Comparison of ENCODE assay signal across 8 cellular contexts in the genomic region with DNA sequence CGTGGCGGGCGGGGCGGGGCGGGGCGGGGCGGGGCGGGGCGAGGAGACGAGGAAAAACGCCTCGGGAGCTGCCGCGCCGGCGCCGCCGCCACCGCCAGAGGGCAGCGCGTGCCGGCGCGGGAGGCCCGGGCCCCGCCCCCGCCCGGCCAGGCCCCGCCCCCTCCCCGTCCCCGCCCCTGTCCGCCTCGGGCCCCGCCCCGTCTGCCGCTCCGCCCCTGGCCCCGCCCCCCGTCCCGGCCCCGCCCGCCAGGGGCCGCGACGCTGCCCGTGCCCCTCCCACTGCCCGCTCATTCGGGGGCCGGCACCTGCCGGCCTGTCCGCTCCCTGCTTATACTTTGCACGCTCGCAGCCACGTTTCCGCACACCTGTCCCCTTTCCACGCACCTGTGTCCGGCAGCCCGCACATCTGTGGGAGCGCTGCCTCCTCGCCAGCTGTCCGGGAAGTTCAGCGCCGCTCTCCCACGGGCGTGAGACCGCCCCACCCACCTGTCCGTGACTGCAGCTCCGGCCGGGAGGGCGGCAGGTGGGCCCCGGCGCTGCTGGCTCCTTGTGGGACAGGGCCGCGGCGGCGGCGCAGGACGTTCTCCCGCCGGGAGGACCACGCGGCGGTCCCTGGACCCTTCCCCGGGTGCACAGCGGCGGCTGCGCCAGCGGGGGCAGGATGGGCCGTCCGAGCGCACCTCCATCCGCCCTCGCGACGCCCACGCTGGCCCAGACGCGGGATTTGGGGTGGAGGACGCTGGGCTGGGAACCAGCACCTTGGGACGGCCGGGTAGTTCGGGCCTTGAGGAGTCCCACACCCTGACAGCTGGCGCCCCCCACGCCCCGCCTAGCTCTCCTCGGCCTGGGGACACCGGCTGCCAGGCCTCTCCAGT. TPM values are rescaled to one million over a fixed set of nuclear protein-coding genes. Genes with fewer than 3 reads are reported as not detected.
DNase-seq lines count a peak whose midpoint lies in the region; ATAC-seq and TF ChIP-seq lines count a peak whose summit lies in the region.

No MANE protein-coding gene starts in this region.

- H3K9me3 ChIP-seq in upper lobe of right lung = no peaks in the 10 kb centered on the region

- intact Hi-C loops in left cardiac atrium (cut with DNase I) (no loop called here), posterior vena cava (cut with DNase I) (loop anchor here in 1 of 2 donors (2.0 kb wide), 1 partner anchor 73 kb away; no protein-coding TSS in a partner anchor), upper lobe of right lung (cut with DNase I) (no loop called here)

- H3K27ac Mint-ChIP-seq in activated naive CD8-positive, alpha-beta T cell treated with anti-CD3 and anti-CD28 coated beads for 36 hours = peak overlapping the region; percentile 71

- no peak for TF ChIP-seq CTCF in upper lobe of right lung (IDR thresholded peaks at IDR 0.05)

- H3K27me3 Mint-ChIP-seq in activated naive CD8-positive, alpha-beta T cell treated with anti-CD3 and anti-CD28 coated beads for 36 hours = peaks cover 35% of the 10 kb centered on the region

- H3K4me1 ChIP-seq in upper lobe of right lung = peaks cover 19% of the 10 kb centered on the region

- H3K4me1 Mint-ChIP-seq in activated naive CD8-positive, alpha-beta T cell treated with anti-CD3 and anti-CD28 coated beads for 36 hours = peaks cover 10% of the 10 kb centered on the region

- H3K9me3 Mint-ChIP-seq in activated naive CD8-positive, alpha-beta T cell treated with anti-CD3 and anti-CD28 coated beads for 36 hours = no peaks in the 10 kb centered on the region

- H3K27ac ChIP-seq in upper lobe of right lung = peak overlapping the region; percentile 65

- H3K36me3 Mint-ChIP-seq in activated naive CD8-positive, alpha-beta T cell treated with anti-CD3 and anti-CD28 coated beads for 36 hours = no peaks in the 10 kb centered on the region

- H3K4me3 Mint-ChIP-seq in activated naive CD8-positive, alpha-beta T cell treated with anti-CD3 and anti-CD28 coated beads for 36 hours = peak overlapping the region; percentile 73

- peak; percentile 33 for ATAC-seq in HG03097 (IDR thresholded peaks at IDR 0.05; ENCODE audit: low FRiP score, unreplicated experiment)
- ATAC-seq in left cardiac atrium = peak; percentile 78 to 82
- ATAC-seq in upper lobe of right lung = peak; percentile 83

- peaks cover 20% of the 10 kb centered on the region for H3K27me3 ChIP-seq in upper lobe of right lung

- H3K36me3 ChIP-seq in upper lobe of right lung = no peaks in the 10 kb centered on the region

- peak overlapping the region; percentile 69 for H3K4me3 ChIP-seq in upper lobe of right lung

- DNase-seq in NCI-H1092 treated with DMSO at 0.1 percent for 48 hours (lab: John Stamatoyannopoulos, UW) (peak; percentile 10), NCI-H1092 (lab: John Stamatoyannopoulos, UW) (no peak), SKM-1 (lab: John Stamatoyannopoulos, UW; ENCODE audit: unreplicated experiment) (peak; percentile 75), left cardiac atrium (peak; percentile 71), posterior vena cava (ENCODE audit: low spot score) (peak; percentile 90), upper lobe of right lung (peak; percentile 89)
- peak; percentile 80 for DNase-seq in activated naive CD8-positive, alpha-beta T cell treated with anti-CD3 and anti-CD28 coated beads for 36 hours

RNA-seq across cellular contexts. Expression of a gene that starts 1.5 kb away (rescaled TPM):
- 10 to 100 TPM; 17.0 to 17.2 TPM for total RNA-seq in activated naive CD8-positive, alpha-beta T cell treated with anti-CD3 and anti-CD28 coated beads for 36 hours
- total RNA-seq in left cardiac atrium (10 to 100 TPM; 21.6 to 29.0 TPM), posterior vena cava (10 to 100 TPM; 16.2 to 20.7 TPM), upper lobe of right lung (25.2 TPM)

RNA-seq across cellular contexts. Expression of a gene that starts 16.7 kb away (rescaled TPM):
- total RNA-seq in activated naive CD8-positive, alpha-beta T cell treated with anti-CD3 and anti-CD28 coated beads for 36 hours = under 1 TPM; 0.20 to 0.21 TPM
- under 1 TPM in 1 of 2 donors, not detected in 1; 0.27 TPM for total RNA-seq in left cardiac atrium
- under 1 TPM in 1 of 2 donors, not detected in 1; 0.14 TPM for total RNA-seq in posterior vena cava
- 0.20 TPM for total RNA-seq in upper lobe of right lung

RNA-seq across cellular contexts. Expression of a gene that starts 23.0 kb away (rescaled TPM):
- total RNA-seq in activated naive CD8-positive, alpha-beta T cell treated with anti-CD3 and anti-CD28 coated beads for 36 hours = 1 to 10 TPM; 6.6 to 7.1 TPM
- total RNA-seq in left cardiac atrium (10 to 100 TPM; 15.4 to 18.7 TPM), posterior vena cava (10 to 100 TPM; 19.0 to 29.0 TPM), upper lobe of right lung (49.2 TPM)

RNA-seq across cellular contexts. Expression of a gene that starts 36.5 kb away (rescaled TPM):
- 10 to 100 TPM; 12.5 to 14.0 TPM for total RNA-seq in activated naive CD8-positive, alpha-beta T cell treated with anti-CD3 and anti-CD28 coated beads for 36 hours
- total RNA-seq in left cardiac atrium = 1 to 10 TPM; 5.1 to 5.6 TPM
- 10 to 100 TPM; 10.8 to 11.9 TPM for total RNA-seq in posterior vena cava
- total RNA-seq in upper lobe of right lung = 19.1 TPM

Comparison
In these comparisons a context has a peak if more than half of its experiments do, and no peak if none do; other contexts are left out.
1. ATAC-seq: peak in every context shown above with its lines; median percentile 83 in upper lobe of right lung; 80 in left cardiac atrium; 33 in HG03097.